10 cellular contexts compared by ENCODE assay signal in the genomic region with DNA sequence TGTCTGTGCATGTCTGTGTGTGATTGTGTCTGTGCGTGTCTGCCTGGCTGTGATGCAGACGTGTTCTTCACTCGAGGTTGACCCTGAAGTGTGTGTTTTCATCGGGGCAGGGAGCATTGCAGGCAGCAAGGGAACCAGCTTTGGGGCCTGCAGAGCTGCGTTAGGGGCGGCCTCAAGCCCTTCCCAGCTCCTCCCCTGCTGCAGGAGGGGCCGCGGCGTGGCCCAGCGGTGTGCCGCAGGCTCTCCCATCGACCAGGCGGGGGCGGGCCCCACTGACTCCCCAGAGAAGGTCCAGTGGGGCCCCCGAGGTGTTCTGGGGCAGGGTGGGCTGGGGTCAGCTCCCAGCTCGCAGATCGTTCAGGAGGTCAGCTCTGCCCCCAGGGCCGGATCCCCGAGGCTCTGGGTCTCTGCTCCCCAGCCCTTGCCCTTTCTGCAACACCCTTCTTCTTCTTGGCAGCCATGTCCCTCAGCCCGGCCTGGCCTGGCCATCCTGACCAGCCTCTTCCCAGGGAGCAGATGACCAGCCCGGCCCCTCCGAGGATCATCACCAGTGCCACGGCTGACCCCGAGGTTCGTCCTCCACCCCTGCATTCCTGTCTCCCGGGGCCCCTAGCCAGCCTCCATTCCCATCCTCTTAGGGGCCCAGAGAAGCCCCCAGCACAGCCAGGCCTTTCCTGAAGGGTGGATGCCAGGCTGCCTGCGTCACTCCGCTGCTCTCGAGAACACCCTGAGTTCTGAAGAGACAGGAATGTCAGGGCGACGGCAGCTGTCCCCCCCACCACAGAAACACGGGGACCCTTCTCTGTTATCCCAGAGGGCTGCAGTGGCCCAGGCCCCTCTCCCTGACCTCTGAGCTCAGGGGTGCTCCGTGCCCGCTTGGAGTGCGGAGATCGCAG. TPM values are rescaled to one million over a fixed set of nuclear protein-coding genes. Genes with fewer than 3 reads are reported as not detected.
DNase-seq lines count a peak whose midpoint lies in the region; ATAC-seq and TF ChIP-seq lines count a peak whose summit lies in the region.
"Had no signal": no experiment of that assay in that cellular context is flagged by ENCODE, and none has a peak within 500 bp of the region (broad histone marks: within the 10 kb centered on the region; RNA-seq: fewer than 3 reads in every experiment).

No MANE protein-coding gene starts in this region.

- no peak overlapping the region for H3K4me3 Mint-ChIP-seq in stimulated activated naive B cell treated with anti-CD40 and anti-IgM and Interleukin-4, amounts not matched to agents 10 μg/mL and 1 μg/mL and 100 μg/mL, for 72 hours

- no peak overlapping the region for H2AFZ ChIP-seq in SK-N-SH (ENCODE audit: low read depth)

- CTCF ChIA-PET in SK-N-SH (lab: Yijun Ruan, JAX): no interaction called here

- no peak overlapping the region for H3K4me3 ChIP-seq in SK-N-SH (ENCODE audit: low read depth in 2 of 2, low read length in 1 of 2)

- no peaks in the 10 kb centered on the region for H3K36me3 ChIP-seq in SK-N-SH (replicated peaks in 1 of 2; ENCODE audit: control insufficient read depth in 1 of 2, insufficient read depth in 2 of 2, low read length in 1 of 2)

- H3K27ac Mint-ChIP-seq in stimulated activated naive B cell treated with anti-CD40 and anti-IgM and Interleukin-4, amounts not matched to agents 10 μg/mL and 1 μg/mL and 100 μg/mL, for 72 hours: no peak overlapping the region

- TF ChIP-seq RAD21 in SK-N-SH (IDR thresholded peaks at IDR 0.05; ENCODE audit: low read length): no peak

- no peaks in the 10 kb centered on the region for H3K4me1 ChIP-seq in SK-N-SH (ENCODE audit: control insufficient read depth in 1 of 2, insufficient read depth in 2 of 2, low read depth in 1 of 2, low read length in 1 of 2)

- 67% methylated on average over 11 of the region's 36 CpGs for WGBS in SK-N-SH (ENCODE audit: low lambda C conversion rate)

- no peak overlapping the region for H3K27ac ChIP-seq in SK-N-SH (ENCODE audit: low read depth in 2 of 2, low read length in 1 of 2)

- no peaks in the 10 kb centered on the region for H3K27me3 Mint-ChIP-seq in stimulated activated naive B cell treated with anti-CD40 and anti-IgM and Interleukin-4, amounts not matched to agents 10 μg/mL and 1 μg/mL and 100 μg/mL, for 72 hours

- POLR2A ChIA-PET in SK-N-SH (lab: Yijun Ruan, JAX): no interaction called here

- DNase-seq in SK-N-SH (no peak), RPMI7951 (ENCODE audit: low read depth) (peak; percentile 39), left cardiac atrium (peak; percentile 29), dedifferentiated amniotic fluid mesenchymal stem cell (ENCODE audit: extremely low spot score) (no peak), cerebellum (ENCODE audit: low spot score) (no peak)
- no peak for DNase-seq in stimulated activated naive B cell treated with anti-CD40 and anti-IgM and Interleukin-4, amounts not matched to agents 10 μg/mL and 1 μg/mL and 100 μg/mL, for 72 hours
- DNase-seq: AML-193; effector CD8-positive, alpha-beta T cell had no signal

- H3K79me2 ChIP-seq in SK-N-SH (ENCODE audit: insufficient read depth): no peaks in the 10 kb centered on the region

- no peaks in the 10 kb centered on the region for H3K27me3 ChIP-seq in SK-N-SH (ENCODE audit: insufficient read depth)

- H3F3A ChIP-seq in SK-N-SH (replicated peaks; ENCODE audit: insufficient read depth): no peaks in the 10 kb centered on the region

- no peak for TF ChIP-seq EP300 in SK-N-SH (IDR thresholded peaks at IDR 0.05; ENCODE audit: borderline replicate concordance in 1 of 2, low read depth in 1 of 2, low read length in 1 of 2)

- no peaks in the 10 kb centered on the region for H3K9me3 ChIP-seq in SK-N-SH

- no peaks in the 10 kb centered on the region for H3K4me1 Mint-ChIP-seq in stimulated activated naive B cell treated with anti-CD40 and anti-IgM and Interleukin-4, amounts not matched to agents 10 μg/mL and 1 μg/mL and 100 μg/mL, for 72 hours

- H3K9me3 Mint-ChIP-seq in stimulated activated naive B cell treated with anti-CD40 and anti-IgM and Interleukin-4, amounts not matched to agents 10 μg/mL and 1 μg/mL and 100 μg/mL, for 72 hours: no peaks in the 10 kb centered on the region

- intact Hi-C loops in left cardiac atrium (cut with DNase I): no loop called here

- peaks cover 0 to 2% of the 10 kb centered on the region in 2 donors for H3K36me3 Mint-ChIP-seq in stimulated activated naive B cell treated with anti-CD40 and anti-IgM and Interleukin-4, amounts not matched to agents 10 μg/mL and 1 μg/mL and 100 μg/mL, for 72 hours

- no peak overlapping the region for H3K4me2 ChIP-seq in SK-N-SH

- H3K9me2 ChIP-seq in SK-N-SH: no peaks in the 10 kb centered on the region

- no peak for TF ChIP-seq CTCF in SK-N-SH (IDR thresholded peaks at IDR 0.05)

- H3K9ac ChIP-seq in SK-N-SH: no peak overlapping the region

- H4K20me1 ChIP-seq in SK-N-SH (ENCODE audit: insufficient read depth): no peaks in the 10 kb centered on the region

- ATAC-seq in SK-N-SH treated with all-trans-retinoic acid at 6 μM for 48 hours (0 out of 3 replicates have a peak, but pooled peaks have one; percentile 10), left cardiac atrium (peak; percentile 84 to 91), HG02588 (IDR thresholded peaks at IDR 0.05; ENCODE audit: unreplicated experiment) (no peak)
- ATAC-seq in stimulated activated naive B cell treated with anti-CD40 and anti-IgM and Interleukin-4, amounts not matched to agents 10 μg/mL and 1 μg/mL and 100 μg/mL, for 72 hours (replicated peaks): peak; percentile 62 to 88

TF ChIP-seq in SK-N-SH treated with all-trans-retinoic acid at 6 μM for 48 hours, 23 proteins besides CTCF, POLR2A, EP300 and RAD21 (continues in another document):
- TF ChIP-seq GLIS3 (CRISPR knock-in tag; IDR thresholded peaks at IDR 0.05): no peak
- TF ChIP-seq OSR1 (CRISPR knock-in tag; IDR thresholded peaks at IDR 0.05): no peak
- no peak for TF ChIP-seq ZNF8 (CRISPR knock-in tag; IDR thresholded peaks at IDR 0.05)
- no peak for TF ChIP-seq ZNF70 (CRISPR knock-in tag; IDR thresholded peaks at IDR 0.05)
- no peak for TF ChIP-seq BACH2 (CRISPR knock-in tag; IDR thresholded peaks at IDR 0.05; ENCODE audit: borderline replicate concordance)
- TF ChIP-seq, protein P1, sequence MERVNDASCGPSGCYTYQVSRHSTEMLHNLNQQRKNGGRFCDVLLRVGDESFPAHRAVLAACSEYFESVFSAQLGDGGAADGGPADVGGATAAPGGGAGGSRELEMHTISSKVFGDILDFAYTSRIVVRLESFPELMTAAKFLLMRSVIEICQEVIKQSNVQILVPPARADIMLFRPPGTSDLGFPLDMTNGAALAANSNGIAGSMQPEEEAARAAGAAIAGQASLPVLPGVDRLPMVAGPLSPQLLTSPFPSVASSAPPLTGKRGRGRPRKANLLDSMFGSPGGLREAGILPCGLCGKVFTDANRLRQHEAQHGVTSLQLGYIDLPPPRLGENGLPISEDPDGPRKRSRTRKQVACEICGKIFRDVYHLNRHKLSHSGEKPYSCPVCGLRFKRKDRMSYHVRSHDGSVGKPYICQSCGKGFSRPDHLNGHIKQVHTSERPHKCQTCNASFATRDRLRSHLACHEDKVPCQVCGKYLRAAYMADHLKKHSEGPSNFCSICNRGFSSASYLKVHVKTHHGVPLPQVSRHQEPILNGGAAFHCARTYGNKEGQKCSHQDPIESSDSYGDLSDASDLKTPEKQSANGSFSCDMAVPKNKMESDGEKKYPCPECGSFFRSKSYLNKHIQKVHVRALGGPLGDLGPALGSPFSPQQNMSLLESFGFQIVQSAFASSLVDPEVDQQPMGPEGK (CRISPR knock-in tag; IDR thresholded peaks at IDR 0.05; ENCODE audit: borderline replicate concordance): no peak

TF ChIP-seq in SK-N-SH, 30 proteins besides CTCF, POLR2A, EP300 and RAD21 (continues in another document):
- TF ChIP-seq FOXM1 (IDR thresholded peaks at IDR 0.05; ENCODE audit: low read depth) (no peak), TCF12 (IDR thresholded peaks at IDR 0.05) (no peak), FOSL2 (IDR thresholded peaks at IDR 0.05; ENCODE audit: borderline replicate concordance, low read depth) (no peak), USF2 (IDR thresholded peaks at IDR 0.05; ENCODE audit: borderline replicate concordance, low read depth, low read length) (no peak), NRF1 (IDR thresholded peaks at IDR 0.05; ENCODE audit: low read depth, low read length) (no peak), RFX5 (IDR thresholded peaks at IDR 0.05; ENCODE audit: low read length) (no peak), RCOR1 (IDR thresholded peaks at IDR 0.05; ENCODE audit: low read length) (no peak), EZH2phosphoT487 (IDR thresholded peaks at IDR 0.05; ENCODE audit: borderline replicate concordance, low read depth) (no peak), TAF1 (IDR thresholded peaks at IDR 0.05; ENCODE audit: borderline replicate concordance, low read depth, low read length) (no peak), FOXJ3 (CRISPR knock-in tag; IDR thresholded peaks at IDR 0.05) (no peak), ELF1 (IDR thresholded peaks at IDR 0.05) (no peak)

RNA-seq across cellular contexts. Expression of gene KLHL30, which starts 11.1 kb away (rescaled TPM):
- not detected in 2 replicates for polyA plus RNA-seq in SK-N-SH (2012; rRNA removed)
- not detected in 2 replicates for polyA plus RNA-seq in SK-N-SH (2012; cell fraction: cytosol; rRNA removed)
- not detected in 2 replicates for polyA plus RNA-seq in SK-N-SH (2012; cell fraction: nucleus; rRNA removed)
- not detected in 2 replicates for total RNA-seq in RPMI7951 (2014; rRNA removed; shearing (Covaris generic))
- total RNA-seq in left cardiac atrium: 10 to 100 TPM; 15.8 to 16.6 TPM
- total RNA-seq in cerebellum: not detected

RNA-seq across cellular contexts. Expression of gene ESPNL, which starts 27.3 kb away (rescaled TPM):
- polyA plus RNA-seq in SK-N-SH (2012; rRNA removed): 0.03 and 0.05 TPM in 2 replicates
- polyA plus RNA-seq in SK-N-SH (2012; cell fraction: cytosol; rRNA removed): not detected in 2 replicates
- 0.07 and 0.08 TPM in 2 replicates for polyA plus RNA-seq in SK-N-SH (2012; cell fraction: nucleus; rRNA removed)
- under 0.01 TPM in 1 of 2 replicates, not detected in the other for total RNA-seq in RPMI7951 (2014; rRNA removed; shearing (Covaris generic))
- total RNA-seq in left cardiac atrium (under 1 TPM; 0.15 to 0.26 TPM), cerebellum (0.09 TPM)

RNA-seq across cellular contexts. Expression of gene ERFE, which starts 31.4 kb away (rescaled TPM):
- 1.3 and 1.5 TPM in 2 replicates for polyA plus RNA-seq in SK-N-SH (2012; rRNA removed)
- polyA plus RNA-seq in SK-N-SH (2012; cell fraction: cytosol; rRNA removed): 0.58 and 1.2 TPM in 2 replicates
- 2.6 TPM in 2 replicates for polyA plus RNA-seq in SK-N-SH (2012; cell fraction: nucleus; rRNA removed)
- total RNA-seq in RPMI7951 (2014; rRNA removed; shearing (Covaris generic)): 0.10 and 1.8 TPM in 2 replicates
- total RNA-seq in left cardiac atrium (1 to 10 TPM in 1 of 2 donors, not detected in 1; 1.2 TPM), cerebellum (1.7 TPM)

Comparison
In these comparisons a context has a peak if more than half of its experiments do, and no peak if none do; other contexts are left out.
1. DNase-seq: peak in RPMI7951 (single experiment) and left cardiac atrium (single experiment); none in SK-N-SH (single experiment), stimulated activated naive B cell treated with anti-CD40 and anti-IgM and Interleukin-4, amounts not matched to agents 10 μg/mL and 1 μg/mL and 100 μg/mL, for 72 hours (single experiment), dedifferentiated amniotic fluid mesenchymal stem cell (single experiment) and cerebellum (single experiment).
2. RNA of gene KLHL30, which starts 11.1 kb away (total RNA-seq): 15.8 to 16.6 TPM in left cardiac atrium; not detected in RPMI7951 and not detected in cerebellum (single experiment); every median in the first group is over 10 times any median in the second.